Comparison of ENCODE assay signal across 16 cellular contexts in the genomic region with DNA sequence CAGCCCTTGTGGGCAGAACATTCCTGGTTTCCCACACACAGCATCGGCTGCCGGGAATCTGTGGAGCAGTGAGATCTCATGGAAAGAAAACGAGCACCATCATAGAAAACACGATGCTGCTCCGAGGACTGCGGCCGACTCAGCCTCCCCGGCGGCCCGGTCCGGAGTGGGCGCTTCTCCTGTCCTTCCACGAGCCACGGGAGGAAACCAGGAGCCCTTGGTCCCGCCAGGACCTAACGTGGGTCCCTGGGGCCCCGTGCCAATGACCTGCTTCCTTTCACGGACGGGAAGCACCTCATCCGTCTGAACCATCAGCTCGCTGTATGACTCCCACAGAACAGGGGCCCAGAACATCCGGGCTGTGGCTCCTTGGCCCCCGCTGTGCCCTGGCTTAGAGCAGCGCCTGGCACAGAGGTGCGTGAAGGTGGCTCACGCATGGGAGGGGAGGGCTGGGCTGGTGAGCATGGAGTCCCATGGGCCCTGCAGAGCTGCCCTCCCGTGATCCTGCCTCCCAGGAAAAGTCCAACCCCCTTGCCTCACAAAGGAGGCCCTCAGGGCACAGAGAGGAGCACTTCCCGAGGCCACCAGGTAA.
DNase-seq lines count a peak whose midpoint lies in the region; ATAC-seq and TF ChIP-seq lines count a peak whose summit lies in the region.
"Had no signal": no experiment of that assay in that cellular context is flagged by ENCODE, and none has a peak within 500 bp of the region (broad histone marks: within the 10 kb centered on the region; RNA-seq: fewer than 3 reads in every experiment).

No MANE protein-coding gene starts in this region.

- no peak overlapping the region for H3K4me3 Mint-ChIP-seq in WTC11
- H3K4me3 Mint-ChIP-seq in stimulated activated naive B cell treated with anti-CD40 and anti-IgM and Interleukin-4, amounts not matched to agents 10 μg/mL and 1 μg/mL and 100 μg/mL, for 72 hours: no peak overlapping the region
- H3K4me3 Mint-ChIP-seq in activated naive CD4-positive, alpha-beta T cell treated with anti-CD3 and anti-CD28 coated beads for 36 hours: no peak overlapping the region

- H3K4me1 Mint-ChIP-seq in WTC11: no peaks in the 10 kb centered on the region
- peaks cover 12 to 26% of the 10 kb centered on the region in 2 donors for H3K4me1 Mint-ChIP-seq in stimulated activated naive B cell treated with anti-CD40 and anti-IgM and Interleukin-4, amounts not matched to agents 10 μg/mL and 1 μg/mL and 100 μg/mL, for 72 hours
- peaks cover 11% of the 10 kb centered on the region for H3K4me1 Mint-ChIP-seq in activated naive CD4-positive, alpha-beta T cell treated with anti-CD3 and anti-CD28 coated beads for 36 hours (ENCODE audit: low read depth)

- intact Hi-C loops in left ventricle myocardium superior (cut with micrococcal nuclease): no loop called here
- intact Hi-C loops in Right ventricle myocardium superior (cut with DNase I): no loop called here
- intact Hi-C loops in lower lobe of right lung (cut with DNase I): no loop called here
- intact Hi-C loops in activated naive CD4-positive, alpha-beta T cell treated with anti-CD3 and anti-CD28 coated beads for 36 hours (cut with micrococcal nuclease): no loop called here

- H3K36me3 Mint-ChIP-seq in WTC11: no peaks in the 10 kb centered on the region
- H3K36me3 Mint-ChIP-seq in stimulated activated naive B cell treated with anti-CD40 and anti-IgM and Interleukin-4, amounts not matched to agents 10 μg/mL and 1 μg/mL and 100 μg/mL, for 72 hours: peaks cover 30 to 50% of the 10 kb centered on the region in 2 donors
- peaks cover 4% of the 10 kb centered on the region for H3K36me3 Mint-ChIP-seq in activated naive CD4-positive, alpha-beta T cell treated with anti-CD3 and anti-CD28 coated beads for 36 hours (ENCODE audit: low read depth)

- H3K4me3 ChIP-seq in lower lobe of right lung: no peak overlapping the region
- H3K4me3 ChIP-seq: PC-9 had no signal

- POLR2A ChIA-PET in WTC11 (lab: Charles Lee): interaction anchor here (0.5 kb wide), 1 partner anchor 211 kb away, joined by 6 read pairs; no protein-coding TSS in a partner anchor

- H3K9me3 ChIP-seq in lower lobe of right lung: no peaks in the 10 kb centered on the region

- ATAC-seq in left ventricle myocardium superior (no peak), Right ventricle myocardium superior (ENCODE audit: poor library complexity) (no peak), WTC11 (no peak), lower lobe of right lung (no peak)
- ATAC-seq in stimulated activated naive B cell treated with anti-CD40 and anti-IgM and Interleukin-4, amounts not matched to agents 10 μg/mL and 1 μg/mL and 100 μg/mL, for 72 hours (replicated peaks): no peak

- DNase-seq in left ventricle myocardium superior (peak; percentile 19), Right ventricle myocardium superior (no peak), WTC11 (ENCODE audit: low spot score) (no peak), lower lobe of right lung (peak; percentile 41), NCI-H748 (lab: John Stamatoyannopoulos, UW; ENCODE audit: unreplicated experiment) (no peak), NOMO-1 treated with dmso at 0.1 percent for 144 hours (lab: John Stamatoyannopoulos, UW; ENCODE audit: unreplicated experiment) (no peak)
- no peak for DNase-seq in stimulated activated naive B cell treated with anti-CD40 and anti-IgM and Interleukin-4, amounts not matched to agents 10 μg/mL and 1 μg/mL and 100 μg/mL, for 72 hours
- no peak for DNase-seq in activated naive CD4-positive, alpha-beta T cell treated with anti-CD3 and anti-CD28 coated beads for 36 hours
- DNase-seq: CD4-positive, alpha-beta memory T cell; DMS79 treated with DMSO at 0.1 percent for 48 hours; NCI-H1105 treated with DMSO at 0.1 percent for 48 hours; NCI-H187; NCI-H446; NCI-H748 treated with DMSO at 0.1 percent for 48 hours; PC-9 had no signal

- no peaks in the 10 kb centered on the region for H3K27me3 ChIP-seq in lower lobe of right lung (ENCODE audit: low read depth)

- H3K4me1 ChIP-seq in lower lobe of right lung: peaks cover 16% of the 10 kb centered on the region

- CTCF ChIA-PET in WTC11 (lab: Charles Lee): no interaction called here
- CTCF ChIA-PET in activated naive CD4-positive, alpha-beta T cell treated with anti-CD3 and anti-CD28 coated beads for 36 hours (lab: Charles Lee): no interaction called here

- no peak for TF ChIP-seq CTCF in WTC11 (IDR thresholded peaks at IDR 0.05)
- TF ChIP-seq CTCF in lower lobe of right lung (IDR thresholded peaks at IDR 0.05): no peak

- H3K27ac ChIP-seq in lower lobe of right lung: no peak overlapping the region
- H3K27ac ChIP-seq: KMS-11, PC-9 had no signal

- H3K27me3 Mint-ChIP-seq in WTC11 (ENCODE audit: low read depth): no peaks in the 10 kb centered on the region
- no peaks in the 10 kb centered on the region for H3K27me3 Mint-ChIP-seq in stimulated activated naive B cell treated with anti-CD40 and anti-IgM and Interleukin-4, amounts not matched to agents 10 μg/mL and 1 μg/mL and 100 μg/mL, for 72 hours
- no peaks in the 10 kb centered on the region for H3K27me3 Mint-ChIP-seq in activated naive CD4-positive, alpha-beta T cell treated with anti-CD3 and anti-CD28 coated beads for 36 hours (ENCODE audit: low read depth)
- H3K27me3 Mint-ChIP-seq: CD4-positive, alpha-beta memory T cell had no signal

- 0 out of 2 replicates have a peak overlapping the region, but pooled peaks have one; percentile 23 for H3K27ac Mint-ChIP-seq in WTC11
- peak overlapping the region; percentile 57 for H3K27ac Mint-ChIP-seq in stimulated activated naive B cell treated with anti-CD40 and anti-IgM and Interleukin-4, amounts not matched to agents 10 μg/mL and 1 μg/mL and 100 μg/mL, for 72 hours
- H3K27ac Mint-ChIP-seq in activated naive CD4-positive, alpha-beta T cell treated with anti-CD3 and anti-CD28 coated beads for 36 hours: no peak overlapping the region

- peaks cover 10% of the 10 kb centered on the region for H3K36me3 ChIP-seq in lower lobe of right lung

- H3K9me3 Mint-ChIP-seq in WTC11: no peaks in the 10 kb centered on the region
- H3K9me3 Mint-ChIP-seq in stimulated activated naive B cell treated with anti-CD40 and anti-IgM and Interleukin-4, amounts not matched to agents 10 μg/mL and 1 μg/mL and 100 μg/mL, for 72 hours: no peaks in the 10 kb centered on the region
- H3K9me3 Mint-ChIP-seq in activated naive CD4-positive, alpha-beta T cell treated with anti-CD3 and anti-CD28 coated beads for 36 hours: no peaks in the 10 kb centered on the region
- H3K9me3 Mint-ChIP-seq: CD4-positive, alpha-beta memory T cell had no signal

TF ChIP-seq in WTC11, 78 proteins besides CTCF, POLR2A, EP300 and RAD21:
- TF ChIP-seq, protein P1, sequence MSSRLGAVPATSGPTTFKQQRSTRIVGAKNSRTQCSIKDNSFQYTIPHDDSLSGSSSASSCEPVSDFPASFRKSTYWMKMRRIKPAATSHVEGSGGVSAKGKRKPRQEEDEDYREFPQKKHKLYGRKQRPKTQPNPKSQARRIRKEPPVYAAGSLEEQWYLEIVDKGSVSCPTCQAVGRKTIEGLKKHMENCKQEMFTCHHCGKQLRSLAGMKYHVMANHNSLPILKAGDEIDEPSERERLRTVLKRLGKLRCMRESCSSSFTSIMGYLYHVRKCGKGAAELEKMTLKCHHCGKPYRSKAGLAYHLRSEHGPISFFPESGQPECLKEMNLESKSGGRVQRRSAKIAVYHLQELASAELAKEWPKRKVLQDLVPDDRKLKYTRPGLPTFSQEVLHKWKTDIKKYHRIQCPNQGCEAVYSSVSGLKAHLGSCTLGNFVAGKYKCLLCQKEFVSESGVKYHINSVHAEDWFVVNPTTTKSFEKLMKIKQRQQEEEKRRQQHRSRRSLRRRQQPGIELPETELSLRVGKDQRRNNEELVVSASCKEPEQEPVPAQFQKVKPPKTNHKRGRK (CRISPR knock-in tag; IDR thresholded peaks at IDR 0.05; ENCODE audit: borderline replicate concordance): no peak
- no peak for TF ChIP-seq ESRRA (CRISPR knock-in tag; IDR thresholded peaks at IDR 0.05; ENCODE audit: borderline replicate concordance)
- TF ChIP-seq SP1 (CRISPR knock-in tag; conservative IDR thresholded peaks at IDR 0.05): no peak
- no peak for TF ChIP-seq FOXJ3 (CRISPR knock-in tag; IDR thresholded peaks at IDR 0.05; ENCODE audit: borderline replicate concordance)
- no peak for TF ChIP-seq ZNF423 (CRISPR knock-in tag; IDR thresholded peaks at IDR 0.05)

Comparison
In these comparisons a context has a peak if more than half of its experiments do, and no peak if none do; other contexts are left out.
1. DNase-seq: peak in left ventricle myocardium superior (single experiment) and lower lobe of right lung (single experiment); none in Right ventricle myocardium superior (single experiment), WTC11 (single experiment), stimulated activated naive B cell treated with anti-CD40 and anti-IgM and Interleukin-4, amounts not matched to agents 10 μg/mL and 1 μg/mL and 100 μg/mL, for 72 hours (single experiment), NCI-H748 (single experiment), activated naive CD4-positive, alpha-beta T cell treated with anti-CD3 and anti-CD28 coated beads for 36 hours (single experiment) and NOMO-1 treated with dmso at 0.1 percent for 144 hours (single experiment).